In genomic region chr1:167563579-167564246, GRCh38 we compare ENCODE assay signal across 11 cellular contexts. TPM values are rescaled to one million over a fixed set of nuclear protein-coding genes. Genes with fewer than 3 reads are reported as not detected.
DNase-seq lines count a peak whose midpoint lies in the region; ATAC-seq and TF ChIP-seq lines count a peak whose summit lies in the region.
"Had no signal": no experiment of that assay in that cellular context is flagged by ENCODE, and none has a peak within 500 bp of the region (broad histone marks: within the 10 kb centered on the region; RNA-seq: fewer than 3 reads in every experiment).

No MANE protein-coding gene starts in this region.

- H3K27me3 ChIP-seq in effector memory CD4-positive, alpha-beta T cell (replicated peaks; ENCODE audit: control insufficient read depth, insufficient read depth, low read length, poor library complexity, severe bottlenecking), result no peaks in the 10 kb centered on the region
- H3K27me3 ChIP-seq: neutrophil had no signal

- TF ChIP-seq CTCF in glutamatergic neuron (IDR thresholded peaks at IDR 0.05; ENCODE audit: partially characterized antibody, unreplicated experiment), result no peak

- no peak overlapping the region for H3K4me3 Mint-ChIP-seq in glutamatergic neuron (ENCODE audit: unreplicated experiment)

- H3K9me3 Mint-ChIP-seq in glutamatergic neuron (ENCODE audit: unreplicated experiment), result no peaks in the 10 kb centered on the region

- H3K27ac ChIP-seq in effector memory CD4-positive, alpha-beta T cell (ENCODE audit: insufficient read depth, low read length, poor library complexity, severe bottlenecking), result no peak overlapping the region
- H3K27ac ChIP-seq: neutrophil, RWPE1 had no signal

- ATAC-seq in left cardiac atrium (peak; percentile 81 to 83), HG02885 (IDR thresholded peaks at IDR 0.05; ENCODE audit: poor library complexity, unreplicated experiment) (no peak)

- intact Hi-C loops in left cardiac atrium (cut with DNase I), result no loop called here

- peaks cover 4% of the 10 kb centered on the region for H3K27me3 Mint-ChIP-seq in glutamatergic neuron (ENCODE audit: unreplicated experiment)

- no peak overlapping the region for H3K4me3 ChIP-seq in effector memory CD4-positive, alpha-beta T cell (ENCODE audit: insufficient read depth, low read depth, low read length, poor library complexity, severe bottlenecking)

- H3K36me3 Mint-ChIP-seq in glutamatergic neuron (ENCODE audit: unreplicated experiment), result no peaks in the 10 kb centered on the region

- no peak overlapping the region for H3K27ac Mint-ChIP-seq in glutamatergic neuron (ENCODE audit: unreplicated experiment)

- H3K9me3 ChIP-seq in effector memory CD4-positive, alpha-beta T cell (ENCODE audit: control insufficient read depth, low read length), result no peaks in the 10 kb centered on the region
- H3K9me3 ChIP-seq: neutrophil had no signal

- H3K4me1 Mint-ChIP-seq in glutamatergic neuron (ENCODE audit: low read depth, unreplicated experiment), result peaks cover 4% of the 10 kb centered on the region

- no peaks in the 10 kb centered on the region for H3K4me1 ChIP-seq in effector memory CD4-positive, alpha-beta T cell (ENCODE audit: control insufficient read depth, insufficient read depth, low read length, poor library complexity, severe bottlenecking)

- no peaks in the 10 kb centered on the region for H3K36me3 ChIP-seq in effector memory CD4-positive, alpha-beta T cell (ENCODE audit: control insufficient read depth, insufficient read depth, low read length)
- H3K36me3 ChIP-seq: neutrophil had no signal

- DNase-seq in Ammon's horn (ENCODE audit: low spot score) (peak; percentile 70), LoVo (ENCODE audit: low spot score) (peak; percentile 23), OCI-M1 (lab: John Stamatoyannopoulos, UW) (peak; percentile 38), left cardiac atrium (no peak), glutamatergic neuron (no peak)
- DNase-seq in effector memory CD4-positive, alpha-beta T cell, result no peak
- no peak for DNase-seq in effector CD4-positive, alpha-beta T cell
- DNase-seq: HCEC 1CT had no signal

RNA-seq across cellular contexts. Expression of gene CREG1, which starts 10.2 kb away (rescaled TPM):
- total RNA-seq in left cardiac atrium (100 to 1,000 TPM in 1 of 2 donors, 10 to 100 TPM in 1; 92.2 to 106 TPM), glutamatergic neuron (ENCODE audit: unreplicated experiment) (2.5 TPM)

RNA-seq across cellular contexts. Expression of gene CD247, which starts 45.4 kb away (rescaled TPM):
- total RNA-seq in left cardiac atrium (1 to 10 TPM; 1.1 to 2.0 TPM), glutamatergic neuron (ENCODE audit: unreplicated experiment) (not detected)

Comparison
In these comparisons a context has a peak if more than half of its experiments do, and no peak if none do; other contexts are left out.
1. DNase-seq: peak in Ammon's horn (single experiment), LoVo (single experiment) and OCI-M1 (single experiment); none in left cardiac atrium (single experiment), effector memory CD4-positive, alpha-beta T cell (0 of 3), glutamatergic neuron (single experiment) and effector CD4-positive, alpha-beta T cell (single experiment).
2. RNA of gene CREG1, which starts 10.2 kb away (total RNA-seq): 92.2 to 106 TPM in left cardiac atrium; 2.5 TPM in glutamatergic neuron (single experiment); every median in the first group is over 10 times any median in the second.